ENCODE assay signal across 8 cellular contexts in the genomic region with DNA sequence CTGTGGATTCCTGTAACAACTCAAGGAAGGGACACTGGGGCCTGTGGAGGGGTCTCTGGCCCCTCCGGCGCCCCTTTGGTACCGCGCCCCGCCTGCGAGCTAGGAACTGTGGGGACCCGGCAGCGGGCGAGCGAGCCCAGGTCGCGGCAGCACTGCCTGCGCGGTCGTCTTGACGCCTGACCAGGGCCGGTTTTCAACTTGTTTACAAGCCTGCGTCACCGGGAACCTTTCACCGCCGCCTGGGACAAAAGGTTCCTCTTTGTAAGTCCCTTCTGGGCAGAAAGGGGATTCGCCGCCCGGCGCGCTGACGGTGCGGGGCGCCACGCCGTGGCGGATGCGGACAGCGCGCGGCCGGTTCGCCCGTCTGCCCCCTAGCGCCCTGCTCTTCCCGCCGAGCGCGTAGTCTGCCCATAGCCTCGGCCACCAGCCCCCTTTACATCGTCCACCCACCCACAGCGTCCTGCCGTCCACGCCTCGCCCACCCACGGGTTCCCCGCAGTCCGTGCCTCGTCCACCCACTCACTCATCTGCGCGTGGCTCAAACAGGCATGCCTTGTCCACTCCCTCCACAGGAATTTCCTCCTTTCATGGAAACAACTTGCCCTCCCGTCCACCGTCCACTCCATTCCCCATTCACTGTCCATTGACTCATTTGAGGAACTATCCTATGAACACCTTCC. TPM values are rescaled to one million over a fixed set of nuclear protein-coding genes. Genes with fewer than 3 reads are reported as not detected.
DNase-seq lines count a peak whose midpoint lies in the region; ATAC-seq and TF ChIP-seq lines count a peak whose summit lies in the region.

No MANE protein-coding gene starts in this region.

- peak overlapping the region; percentile 42 to 62 for H3K4me3 Mint-ChIP-seq in activated T-cell treated with anti-CD3 and anti-CD28 coated beads, Interleukin-2, amount 50 U/mL, for 72 hours
- no peak overlapping the region for H3K4me3 Mint-ChIP-seq in natural killer cell

- H3K36me3 Mint-ChIP-seq in activated T-cell treated with anti-CD3 and anti-CD28 coated beads, Interleukin-2, amount 50 U/mL, for 72 hours (ENCODE audit: insufficient read depth in 2 of 2): no peaks in the 10 kb centered on the region
- no peaks in the 10 kb centered on the region for H3K36me3 Mint-ChIP-seq in natural killer cell

- intact Hi-C loops in natural killer cell (cut with micrococcal nuclease): loop anchor here (1.0 to 5.0 kb wide), 2 partner anchors 143 to 467 kb away; no protein-coding TSS in a partner anchor

- TF ChIP-seq CTCF in foreskin fibroblast (IDR thresholded peaks at IDR 0.05; ENCODE audit: low read depth, low read length) (peak; percentile 98), natural killer cell (IDR thresholded peaks at IDR 0.05) (peak; percentile 46)

- peaks cover 73% of the 10 kb centered on the region for H3K27me3 Mint-ChIP-seq in activated T-cell treated with anti-CD3 and anti-CD28 coated beads, Interleukin-2, amount 50 U/mL, for 72 hours (ENCODE audit: low read depth)
- peaks cover 43% of the 10 kb centered on the region in 2 donors for H3K27me3 Mint-ChIP-seq in natural killer cell (ENCODE audit: low read depth in 2 of 2)

- ATAC-seq in HG03108 (IDR thresholded peaks at IDR 0.05; ENCODE audit: unreplicated experiment) (peak; percentile 71), natural killer cell (peak; percentile 61 to 87 (median 65))
- peak; percentile 90 to 95 for ATAC-seq in activated T-cell treated with anti-CD3 and anti-CD28 coated beads, Interleukin-2, amount 50 U/mL, for 72 hours (replicated peaks in 1 of 2)

- peak overlapping the region; percentile 71 for H3K27ac ChIP-seq in temporal lobe (ENCODE audit: low read depth, low read length)

- DNase-seq in NCI-H1417 (lab: John Stamatoyannopoulos, UW) (peak; percentile 22 to 70 (median 38)), NCI-H1417 treated with DMSO at 0.1 percent for 48 hours (lab: John Stamatoyannopoulos, UW) (no peak), NCI-H748 treated with DMSO at 0.1 percent for 48 hours (lab: John Stamatoyannopoulos, UW) (peak; percentile 37), foreskin fibroblast (peak; percentile 78 to 93), natural killer cell (peak; percentile 28)
- peak; percentile 63 to 64 for DNase-seq in activated T-cell treated with anti-CD3 and anti-CD28 coated beads, Interleukin-2, amount 50 U/mL, for 72 hours

- peak overlapping the region; percentile 40 to 49 for H3K4me3 ChIP-seq in foreskin fibroblast (ENCODE audit: low read depth in 1 of 2, low read length in 2 of 2)

- peaks cover 5% of the 10 kb centered on the region for H3K4me1 Mint-ChIP-seq in activated T-cell treated with anti-CD3 and anti-CD28 coated beads, Interleukin-2, amount 50 U/mL, for 72 hours (ENCODE audit: low read depth)
- H3K4me1 Mint-ChIP-seq in natural killer cell: peaks cover 0 to 7% of the 10 kb centered on the region in 2 donors

- no peaks in the 10 kb centered on the region for H3K9me3 Mint-ChIP-seq in activated T-cell treated with anti-CD3 and anti-CD28 coated beads, Interleukin-2, amount 50 U/mL, for 72 hours
- H3K9me3 Mint-ChIP-seq in natural killer cell: no peaks in the 10 kb centered on the region

- H3K27ac Mint-ChIP-seq in activated T-cell treated with anti-CD3 and anti-CD28 coated beads, Interleukin-2, amount 50 U/mL, for 72 hours: no peak overlapping the region
- no peak overlapping the region for H3K27ac Mint-ChIP-seq in natural killer cell

RNA-seq across cellular contexts. Expression of a gene that starts 5.5 kb away (rescaled TPM):
- total RNA-seq in activated T-cell treated with anti-CD3 and anti-CD28 coated beads, Interleukin-2, amount 50 U/mL, for 72 hours: not detected
- total RNA-seq in natural killer cell (not detected), temporal lobe (2.5 TPM)

RNA-seq across cellular contexts. Expression of a gene that starts 32.0 kb away (rescaled TPM):
- 1 to 10 TPM in 1 of 2 donors, under 1 TPM in 1; 0.44 to 1.0 TPM for total RNA-seq in activated T-cell treated with anti-CD3 and anti-CD28 coated beads, Interleukin-2, amount 50 U/mL, for 72 hours
- total RNA-seq in natural killer cell (under 1 TPM; 0.23 to 0.38 (median 0.36) TPM), temporal lobe (1.7 TPM)
